Comparison of ENCODE assay signal across 26 cellular contexts in the genomic region with DNA sequence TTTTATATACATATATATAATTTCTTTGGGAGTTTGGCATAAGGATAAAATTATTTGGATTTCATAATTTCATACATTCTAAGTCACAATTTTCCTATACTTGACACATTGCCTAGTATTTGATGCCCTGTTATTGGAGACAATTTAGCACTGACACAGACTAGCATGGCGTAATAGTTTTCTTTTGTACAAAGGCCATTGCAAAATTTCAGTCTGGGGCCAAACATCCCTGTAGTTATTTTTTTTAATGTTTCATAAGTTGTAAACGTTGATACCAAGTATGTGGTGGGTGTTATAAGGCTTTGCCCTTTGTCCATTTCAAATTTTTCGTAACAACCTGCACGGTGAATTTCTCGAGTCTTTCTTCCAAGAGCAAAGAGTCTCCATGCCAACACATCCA.
"Had no signal": no experiment of that assay in that cellular context is flagged by ENCODE, and none has a peak within 500 bp of the region (broad histone marks: within the 10 kb centered on the region; RNA-seq: fewer than 3 reads in every experiment).

No MANE protein-coding gene starts in this region.

- H3K4me1 ChIP-seq: gastrocnemius medialis, neural progenitor cell, parathyroid adenoma, sigmoid colon, spleen, suprapubic skin, transverse colon, upper lobe of right lung, uterus had no signal

- H3K27ac ChIP-seq: gastrocnemius medialis, neural progenitor cell, parathyroid adenoma, sigmoid colon, skin epidermis, spleen, suprapubic skin, transverse colon, upper lobe of right lung, uterus had no signal

- H3K4me3 ChIP-seq: gastrocnemius medialis, lung, mucosa of descending colon, neural progenitor cell, sigmoid colon, skin epidermis, spleen, suprapubic skin, transverse colon, upper lobe of right lung, uterus had no signal

- H3K79me2 ChIP-seq: parathyroid adenoma had no signal

- H2AFZ ChIP-seq: neural progenitor cell, parathyroid adenoma had no signal

- H3K27me3 ChIP-seq: gastrocnemius medialis, neural progenitor cell, sigmoid colon, spleen, suprapubic skin, transverse colon, upper lobe of right lung, uterus had no signal

- H3K4me2 ChIP-seq: neural progenitor cell had no signal

- ATAC-seq: effector memory CD8-positive, alpha-beta T cell; gastrocnemius medialis; left lobe of liver; mucosa of descending colon; natural killer cell treated with Interleukin-12 subunit alpha and Interleukin-12 subunit beta and Interleukin-15 and Interleukin-18, amount 100 ng/mL, for 72 hours; right cardiac atrium; stimulated activated naive B cell treated with anti-CD40 and anti-IgM and Interleukin-4, amounts not matched to agents 10 μg/mL and 1 μg/mL and 100 μg/mL, for 72 hours; stimulated activated naive CD8-positive, alpha-beta T cell treated with anti-CD3 and anti-CD28 coated beads, Interleukin-15, amount 100 ng/mL, for 72 hours; upper lobe of right lung had no signal

- H3K9ac ChIP-seq: neural progenitor cell, parathyroid adenoma had no signal

- H3K9me3 ChIP-seq: gastrocnemius medialis, mucosa of descending colon, sigmoid colon, spleen, suprapubic skin, transverse colon, upper lobe of right lung, uterus had no signal

- H3K36me3 ChIP-seq: gastrocnemius medialis, neural progenitor cell, sigmoid colon, spleen, suprapubic skin, transverse colon, upper lobe of right lung, uterus had no signal

- DNase-seq: cortex of kidney; effector memory CD8-positive, alpha-beta T cell; foreskin fibroblast; gastrocnemius medialis; head of caudate nucleus; kidney; mesenchymal stem cell; mucosa of descending colon; naive B cell; right cardiac atrium; sigmoid colon; spleen; stimulated activated CD4-positive, alpha-beta T cell treated with anti-CD3 and anti-CD28 coated beads, Interleukin-15, amount 100 ng/mL, for 24 hours; stimulated activated CD4-positive, alpha-beta T cell treated with anti-CD3 and anti-CD28 coated beads, Interleukin-2, amount 100 ng/mL, for 48 hours; stimulated activated naive B cell treated with anti-CD40 and anti-IgM and Interleukin-4, amounts not matched to agents 10 μg/mL and 1 μg/mL and 100 μg/mL, for 72 hours; stimulated activated naive CD8-positive, alpha-beta T cell treated with anti-CD3 and anti-CD28 coated beads, Interleukin-15, amount 100 ng/mL, for 72 hours; transverse colon; upper lobe of right lung; uterus had no signal
